Comparison of ENCODE assay signal across 9 cellular contexts in the genomic region with DNA sequence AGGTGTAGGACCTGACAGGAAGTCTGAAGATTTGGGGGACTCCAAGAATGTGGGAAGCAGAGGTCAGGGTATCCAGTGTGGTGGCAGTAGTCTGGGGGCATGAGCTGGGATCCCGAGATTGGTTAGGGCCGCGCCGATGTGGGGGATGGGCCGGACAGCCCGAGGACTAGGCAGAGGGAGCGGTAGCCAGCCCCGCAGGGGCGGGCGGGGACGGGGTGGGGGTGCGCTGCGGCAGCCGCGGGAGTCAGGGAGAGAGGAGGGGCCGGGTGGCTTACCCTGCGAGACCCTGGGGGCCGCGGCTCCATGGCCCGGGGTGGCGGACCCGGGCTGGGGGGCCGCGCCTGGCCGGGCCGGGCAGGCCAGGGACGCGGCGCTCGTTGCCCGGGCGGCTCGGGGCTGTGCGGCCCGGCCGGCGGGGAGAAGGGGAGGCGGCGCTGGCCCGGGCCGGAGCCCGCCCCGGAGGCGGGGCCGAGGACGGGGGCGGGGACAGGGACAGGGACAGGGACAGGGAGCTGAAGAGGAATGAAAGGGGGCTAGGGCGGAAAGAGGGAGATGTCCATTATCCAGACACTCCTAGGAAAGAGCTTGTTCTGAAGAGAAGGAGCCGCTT. TPM values are rescaled to one million over a fixed set of nuclear protein-coding genes. Genes with fewer than 3 reads are reported as not detected.
DNase-seq lines count a peak whose midpoint lies in the region; ATAC-seq and TF ChIP-seq lines count a peak whose summit lies in the region.
"Had no signal": no experiment of that assay in that cellular context is flagged by ENCODE, and none has a peak within 500 bp of the region (broad histone marks: within the 10 kb centered on the region; RNA-seq: fewer than 3 reads in every experiment).

No MANE protein-coding gene starts in this region.

- H3K27ac ChIP-seq in RWPE2 (ENCODE audit: poor library complexity, severe bottlenecking), result no peak overlapping the region
- H3K27ac ChIP-seq: epithelial cell of prostate had no signal

- H3K9me3 Mint-ChIP-seq in stimulated activated naive CD8-positive, alpha-beta T cell treated with anti-CD3 and anti-CD28 coated beads, Interleukin-15, Interleukin-2, amounts not matched to agents 100 ng/mL and 50 ng/mL, for 24 hours, result no peaks in the 10 kb centered on the region
- no peaks in the 10 kb centered on the region for H3K9me3 Mint-ChIP-seq in endothelial cell (ENCODE audit: unreplicated experiment)
- no peaks in the 10 kb centered on the region for H3K9me3 Mint-ChIP-seq in mesothelial cell of epicardium

- no peak for DNase-seq in stimulated activated naive CD8-positive, alpha-beta T cell treated with anti-CD3 and anti-CD28 coated beads, Interleukin-15, Interleukin-2, amounts not matched to agents 100 U/mL and 50 U/mL, for 24 hours
- DNase-seq in RWPE2 (ENCODE audit: low spot score) (no peak), endothelial cell (ENCODE audit: low spot score) (peak; percentile 69), mesothelial cell of epicardium (ENCODE audit: low spot score in 2 of 2, unreplicated experiment in 2 of 2) (peak in 1 of 2 experiments; percentile 62), NCI-H187 treated with DMSO at 0.1 percent for 48 hours (lab: John Stamatoyannopoulos, UW) (no peak), NCI-H1694 treated with DMSO at 0.1 percent for 48 hours (lab: John Stamatoyannopoulos, UW) (no peak)

- H3K4me1 ChIP-seq in RWPE2 (ENCODE audit: insufficient read depth, poor library complexity, severe bottlenecking), result peaks cover 23% of the 10 kb centered on the region

- H3K9me3 ChIP-seq in RWPE2 (ENCODE audit: severe bottlenecking), result no peaks in the 10 kb centered on the region

- H3K36me3 Mint-ChIP-seq in stimulated activated naive CD8-positive, alpha-beta T cell treated with anti-CD3 and anti-CD28 coated beads, Interleukin-15, Interleukin-2, amounts not matched to agents 100 ng/mL and 50 ng/mL, for 24 hours (ENCODE audit: low read depth), result no peaks in the 10 kb centered on the region
- H3K36me3 Mint-ChIP-seq in endothelial cell (ENCODE audit: low read depth, unreplicated experiment), result peaks cover 24% of the 10 kb centered on the region
- peaks cover 13% of the 10 kb centered on the region for H3K36me3 Mint-ChIP-seq in mesothelial cell of epicardium

- ATAC-seq in stimulated activated naive CD8-positive, alpha-beta T cell treated with anti-CD3 and anti-CD28 coated beads, Interleukin-15, Interleukin-2, amounts not matched to agents 100 U/mL and 50 U/mL, for 24 hours, result no peak
- ATAC-seq in RWPE2 (ENCODE audit: low read depth) (no peak), HG02623 (IDR thresholded peaks at IDR 0.05; ENCODE audit: unreplicated experiment) (no peak)

- peaks cover 19% of the 10 kb centered on the region for H3K4me1 Mint-ChIP-seq in stimulated activated naive CD8-positive, alpha-beta T cell treated with anti-CD3 and anti-CD28 coated beads, Interleukin-15, Interleukin-2, amounts not matched to agents 100 ng/mL and 50 ng/mL, for 24 hours (ENCODE audit: low read depth)
- H3K4me1 Mint-ChIP-seq in endothelial cell (ENCODE audit: unreplicated experiment), result peaks cover 22% of the 10 kb centered on the region
- H3K4me1 Mint-ChIP-seq in mesothelial cell of epicardium, result peaks cover 26% of the 10 kb centered on the region

- peaks cover 75% of the 10 kb centered on the region for H3K36me3 ChIP-seq in RWPE2 (ENCODE audit: low read depth)

- TF ChIP-seq CTCF in RWPE2 (IDR thresholded peaks at IDR 0.05; ENCODE audit: poor library complexity, severe bottlenecking) (no peak), endothelial cell (IDR thresholded peaks at IDR 0.05; ENCODE audit: unreplicated experiment) (no peak), mesothelial cell of epicardium (IDR thresholded peaks at IDR 0.05; ENCODE audit: unreplicated experiment) (no peak)

- no peaks in the 10 kb centered on the region for H3K27me3 Mint-ChIP-seq in stimulated activated naive CD8-positive, alpha-beta T cell treated with anti-CD3 and anti-CD28 coated beads, Interleukin-15, Interleukin-2, amounts not matched to agents 100 ng/mL and 50 ng/mL, for 24 hours
- H3K27me3 Mint-ChIP-seq in endothelial cell (ENCODE audit: unreplicated experiment) (peaks cover 11% of the 10 kb centered on the region), mesothelial cell of epicardium (ENCODE audit: low read depth) (no peaks in the 10 kb centered on the region)

- no peak overlapping the region for H3K27ac Mint-ChIP-seq in stimulated activated naive CD8-positive, alpha-beta T cell treated with anti-CD3 and anti-CD28 coated beads, Interleukin-15, Interleukin-2, amounts not matched to agents 100 ng/mL and 50 ng/mL, for 24 hours
- H3K27ac Mint-ChIP-seq in endothelial cell (ENCODE audit: unreplicated experiment), result no peak overlapping the region
- H3K27ac Mint-ChIP-seq in mesothelial cell of epicardium, result peak overlapping the region; percentile 34

- no peaks in the 10 kb centered on the region for H3K27me3 ChIP-seq in RWPE2 (ENCODE audit: insufficient read depth, poor library complexity, severe bottlenecking)

- peak overlapping the region; percentile 38 for H3K4me3 Mint-ChIP-seq in stimulated activated naive CD8-positive, alpha-beta T cell treated with anti-CD3 and anti-CD28 coated beads, Interleukin-15, Interleukin-2, amounts not matched to agents 100 ng/mL and 50 ng/mL, for 24 hours
- H3K4me3 Mint-ChIP-seq in endothelial cell (ENCODE audit: unreplicated experiment) (peak overlapping the region; percentile 82), mesothelial cell of epicardium (peak overlapping the region; percentile 72)

- peak overlapping the region; percentile 3 for H3K4me3 ChIP-seq in RWPE2 (ENCODE audit: severe bottlenecking)

RNA-seq across cellular contexts. Expression of gene ZNF385A, which starts 5.6 kb away (rescaled TPM):
- total RNA-seq in endothelial cell (ENCODE audit: unreplicated experiment), result 15.6 TPM
- total RNA-seq in mesothelial cell of epicardium, result 30.5 to 35.4 TPM (median 34.2 TPM) in 3 replicates

RNA-seq across cellular contexts. Expression of gene GPR84, which starts 14.6 kb away (rescaled TPM):
- total RNA-seq in endothelial cell (ENCODE audit: unreplicated experiment) (0.41 TPM), mesothelial cell of epicardium (0.18 to 0.32 TPM (median 0.24 TPM) in 3 replicates)

RNA-seq across cellular contexts. Expression of gene ITGA5, which starts 40.2 kb away (rescaled TPM):
- 688 TPM for total RNA-seq in endothelial cell (ENCODE audit: unreplicated experiment)
- total RNA-seq in mesothelial cell of epicardium, result 60.7 to 71.9 TPM (median 65.3 TPM) in 3 replicates

RNA-seq across cellular contexts. Expression of gene COPZ1, which starts 54.0 kb away (rescaled TPM):
- total RNA-seq in endothelial cell (ENCODE audit: unreplicated experiment) (130 TPM), mesothelial cell of epicardium (137 to 145 TPM (median 143 TPM) in 3 replicates)
